In genomic region chr5:165139262-165139661, GRCh38 we compare ENCODE assay signal across 13 cellular contexts.
A peak's percentile ranks its signal among the peaks of the same experiment; 100 is the strongest.
DNase-seq lines count a peak whose midpoint lies in the region; ATAC-seq, FAIRE-seq and TF ChIP-seq lines count a peak whose summit lies in the region.
"Had no signal": no experiment of that assay in that cellular context is flagged by ENCODE, and none has a peak within 500 bp of the region (broad histone marks: within the 10 kb centered on the region; RNA-seq: fewer than 3 reads in every experiment).

No MANE protein-coding gene starts in this region.

- TF ChIP-seq CTCF in GM23338 (conservative IDR thresholded peaks at IDR 0.05; ENCODE audit: low read depth in 2 of 2) (no peak), ovary (IDR thresholded peaks at IDR 0.05) (no peak)

- H3K27ac ChIP-seq in BLaER1 treated with 17β-estradiol and CSF1 and Interleukin-3, amounts not matched to agents 10 nM and 100 nM: peak overlapping the region in 3 of 11 experiments; percentile 26 to 36 (median 30); a peak in 4 of 22 replicates
- H3K27ac ChIP-seq in GM23338 (ENCODE audit: low read depth) (0 out of 2 replicates have a peak overlapping the region, but pooled peaks have one; percentile 41), ovary (no peak overlapping the region), small intestine (ENCODE audit: low read depth in 1 of 2, low read length in 1 of 2) (no peak overlapping the region)
- H3K27ac ChIP-seq: C4-2B had no signal

- H3K36me3 Mint-ChIP-seq in GM23338 (ENCODE audit: low read depth): no peaks in the 10 kb centered on the region
- H3K36me3 Mint-ChIP-seq: CD8-positive, alpha-beta memory T cell had no signal

- no peaks in the 10 kb centered on the region for H4K20me1 ChIP-seq in BLaER1 treated with 17β-estradiol and CSF1 and Interleukin-3, amounts not matched to agents 10 nM and 100 nM
- H4K20me1 ChIP-seq in GM23338 (replicated peaks; ENCODE audit: insufficient read depth): no peaks in the 10 kb centered on the region

- peaks cover 0 to 22% (median 0%) of the 10 kb centered on the region in 10 experiments; a peak in 8 of 20 replicates for H3K4me1 ChIP-seq in BLaER1 treated with 17β-estradiol and CSF1 and Interleukin-3, amounts not matched to agents 10 nM and 100 nM
- H3K4me1 ChIP-seq in GM23338 (ENCODE audit: insufficient read depth): peaks cover 35% of the 10 kb centered on the region
- H3K4me1 ChIP-seq in ovary (ENCODE audit: insufficient read depth): no peaks in the 10 kb centered on the region
- no peaks in the 10 kb centered on the region for H3K4me1 ChIP-seq in small intestine (ENCODE audit: control insufficient read depth in 2 of 2, insufficient read depth in 1 of 2, low read depth in 1 of 2, low read length in 1 of 2)
- H3K4me1 ChIP-seq: Caco-2 had no signal

- WGBS in ovary, 3 donors: 88 to 91% (median 89%) methylated on average over 3 of the region's 3 CpGs
- WGBS in small intestine, 3 donors: 66 to 79% (median 70%) methylated on average over 3 of the region's 3 CpGs

- H3K4me1 Mint-ChIP-seq in GM23338: peaks cover 42% of the 10 kb centered on the region
- H3K4me1 Mint-ChIP-seq: B cell; CD8-positive, alpha-beta memory T cell had no signal

- no peak overlapping the region for H2AFZ ChIP-seq in GM23338

- no peak for TF ChIP-seq EP300 in ovary (IDR thresholded peaks at IDR 0.05)

- no peak for ATAC-seq in GM23338
- no peak for ATAC-seq in Right ventricle myocardium inferior

- intact Hi-C loops in ovary (cut with DNase I) (no loop called here), Right ventricle myocardium inferior (cut with DNase I) (no loop called here)

- no peaks in the 10 kb centered on the region for H3K9me2 ChIP-seq in GM23338 (ENCODE audit: insufficient read depth)

- H3K27ac Mint-ChIP-seq in GM23338: no peak overlapping the region
- H3K27ac Mint-ChIP-seq: B cell; CD8-positive, alpha-beta memory T cell had no signal

- H3K27me3 ChIP-seq in BLaER1 treated with 17β-estradiol and CSF1 and Interleukin-3, amounts not matched to agents 10 nM and 100 nM: no peaks in the 10 kb centered on the region
- H3K27me3 ChIP-seq in GM23338 (ENCODE audit: insufficient read depth) (no peaks in the 10 kb centered on the region), ovary (no peaks in the 10 kb centered on the region), small intestine (ENCODE audit: control insufficient read depth in 2 of 2, insufficient read depth in 2 of 2, low read length in 2 of 2) (no peaks in the 10 kb centered on the region)

- no peaks in the 10 kb centered on the region for H3K9me3 ChIP-seq in BLaER1 treated with 17β-estradiol and CSF1 and Interleukin-3, amounts not matched to agents 10 nM and 100 nM (replicated peaks in 1 of 11)
- no peaks in the 10 kb centered on the region for H3K9me3 ChIP-seq in ovary
- H3K9me3 ChIP-seq in small intestine (ENCODE audit: control insufficient read depth, low read depth): no peaks in the 10 kb centered on the region
- H3K9me3 ChIP-seq: Caco-2 had no signal

- no peak for TF ChIP-seq POLR2A in ovary (IDR thresholded peaks at IDR 0.05)

- no peak overlapping the region for H3K4me3 ChIP-seq in BLaER1 treated with 17β-estradiol and CSF1 and Interleukin-3, amounts not matched to agents 10 nM and 100 nM
- H3K4me3 ChIP-seq in GM23338: no peak overlapping the region
- H3K4me3 ChIP-seq in ovary: no peak overlapping the region
- no peak overlapping the region for H3K4me3 ChIP-seq in small intestine (ENCODE audit: low read depth in 1 of 2, low read length in 2 of 2)

- peak overlapping the region in 6 of 11 experiments; percentile 25 to 39 (median 28); a peak in 8 of 22 replicates for H3K4me2 ChIP-seq in BLaER1 treated with 17β-estradiol and CSF1 and Interleukin-3, amounts not matched to agents 10 nM and 100 nM
- peak overlapping the region; percentile 71 for H3K4me2 ChIP-seq in GM23338

- FAIRE-seq in frontal cortex (lab: Jason Lieb, UNC) (peak; percentile 74), small intestine (lab: Jason Lieb, UNC) (no peak)
- FAIRE-seq: H54 had no signal

- H3K27me3 Mint-ChIP-seq in GM23338 (ENCODE audit: insufficient read depth, low read depth, poor library complexity): peaks cover 3% of the 10 kb centered on the region
- H3K27me3 Mint-ChIP-seq: B cell; CD8-positive, alpha-beta memory T cell had no signal

- no peak overlapping the region for H3K4me3 Mint-ChIP-seq in GM23338
- H3K4me3 Mint-ChIP-seq: B cell; CD8-positive, alpha-beta memory T cell had no signal

- H3K79me2 ChIP-seq in GM23338 (replicated peaks; ENCODE audit: insufficient read depth): no peaks in the 10 kb centered on the region

- no peak overlapping the region for H3K9ac ChIP-seq in BLaER1 treated with 17β-estradiol and CSF1 and Interleukin-3, amounts not matched to agents 10 nM and 100 nM

- DNase-seq in GM23338 (ENCODE audit: low spot score) (no peak), MV-4-11 (lab: John Stamatoyannopoulos, UW) (peak; percentile 54), frontal cortex (ENCODE audit: low spot score in 2 of 2) (no peak), ovary (no peak), NCI-H187 (lab: John Stamatoyannopoulos, UW) (no peak), Right ventricle myocardium inferior (ENCODE audit: missing footprints) (no peak), small intestine (no peak)
- DNase-seq: Caco-2; CD8-positive, alpha-beta memory T cell had no signal

- H3K36me3 ChIP-seq in BLaER1 treated with 17β-estradiol and CSF1 and Interleukin-3, amounts not matched to agents 10 nM and 100 nM: no peaks in the 10 kb centered on the region
- H3K36me3 ChIP-seq in GM23338 (ENCODE audit: insufficient read depth) (no peaks in the 10 kb centered on the region), ovary (no peaks in the 10 kb centered on the region), small intestine (ENCODE audit: control insufficient read depth in 2 of 2, insufficient read depth in 2 of 2, low read length in 2 of 2) (no peaks in the 10 kb centered on the region)

- no peaks in the 10 kb centered on the region for H3K9me3 Mint-ChIP-seq in GM23338

- no peaks in the 10 kb centered on the region for H3F3A ChIP-seq in GM23338 (replicated peaks; ENCODE audit: low read depth)

TF ChIP-seq in GM23338, 12 proteins besides CTCF, POLR2A, EP300 and RAD21 (continues in another document):
- TF ChIP-seq JUNB (IDR thresholded peaks at IDR 0.05; ENCODE audit: unreplicated experiment) (no peak), REST (IDR thresholded peaks at IDR 0.05; ENCODE audit: unreplicated experiment) (no peak), NANOG (IDR thresholded peaks at IDR 0.05; ENCODE audit: borderline replicate concordance) (no peak), ETS1 (IDR thresholded peaks at IDR 0.05) (no peak), CREB1 (CRISPR knock-in tag; IDR thresholded peaks at IDR 0.05; ENCODE audit: low read depth) (no peak), EZH2phosphoT487 (IDR thresholded peaks at IDR 0.05; ENCODE audit: unreplicated experiment) (no peak), POLR2AphosphoS5 (IDR thresholded peaks at IDR 0.05; ENCODE audit: low read depth) (no peak), ZNF114 (CRISPR knock-in tag; IDR thresholded peaks at IDR 0.05) (no peak), ZNF331 (CRISPR knock-in tag; IDR thresholded peaks at IDR 0.05; ENCODE audit: low read depth) (no peak), EZH2 (IDR thresholded peaks at IDR 0.05; ENCODE audit: low read depth, unreplicated experiment) (no peak), STAT1 (IDR thresholded peaks at IDR 0.05; ENCODE audit: unreplicated experiment) (no peak)
